ENCODE assay signal across 1 cellular context in the genomic region with DNA sequence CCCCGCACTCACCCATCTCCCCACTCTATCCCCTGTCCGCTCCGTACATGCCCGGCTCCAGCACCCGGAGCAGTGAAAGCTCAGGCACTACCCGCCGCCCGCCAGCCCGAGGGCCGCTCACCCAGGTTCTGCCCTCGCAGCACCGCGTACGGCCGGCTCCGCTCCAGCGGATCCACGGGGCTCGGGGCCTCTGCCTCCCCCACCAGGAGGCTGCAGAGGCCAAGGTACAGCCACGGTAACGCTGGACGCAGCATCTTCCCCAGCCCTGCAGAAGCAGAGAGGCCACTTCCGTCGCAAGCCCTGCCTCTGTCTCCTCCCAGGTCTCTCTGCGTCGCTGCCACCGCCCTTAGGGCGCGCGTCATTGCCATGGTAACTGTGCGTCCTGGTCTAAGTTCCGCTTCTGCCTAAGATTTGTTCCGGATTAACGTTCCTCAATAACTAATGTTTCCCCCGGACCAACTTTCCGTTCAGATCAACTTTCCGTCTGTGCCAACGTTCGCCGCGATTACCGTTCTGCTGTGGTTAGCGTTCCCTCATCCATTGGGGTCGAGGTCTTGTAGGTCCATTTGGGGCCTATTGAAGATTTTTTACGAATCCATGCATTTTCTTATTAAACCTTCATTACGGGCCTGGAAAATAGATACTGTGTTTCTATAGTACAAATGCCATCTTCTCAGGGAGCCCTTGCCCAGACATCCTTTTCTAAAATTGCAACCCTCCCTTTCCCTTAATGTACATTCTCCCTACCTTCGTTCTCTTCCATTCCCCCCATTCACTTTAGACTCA.
TF ChIP-seq lines count a peak whose summit lies in the region.

A gene with protein sequence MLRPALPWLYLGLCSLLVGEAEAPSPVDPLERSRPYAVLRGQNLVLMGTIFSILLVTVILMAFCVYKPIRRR (minus strand): TSS at position 281 of the 786 bp plus-strand sequence. CDS start 27 bp downstream, at position 254.

TF ChIP-seq in HEK293, 187 proteins besides CTCF, POLR2A, EP300 and RAD21 (continued from another document and continues in another):
- TF ChIP-seq, protein P1, sequence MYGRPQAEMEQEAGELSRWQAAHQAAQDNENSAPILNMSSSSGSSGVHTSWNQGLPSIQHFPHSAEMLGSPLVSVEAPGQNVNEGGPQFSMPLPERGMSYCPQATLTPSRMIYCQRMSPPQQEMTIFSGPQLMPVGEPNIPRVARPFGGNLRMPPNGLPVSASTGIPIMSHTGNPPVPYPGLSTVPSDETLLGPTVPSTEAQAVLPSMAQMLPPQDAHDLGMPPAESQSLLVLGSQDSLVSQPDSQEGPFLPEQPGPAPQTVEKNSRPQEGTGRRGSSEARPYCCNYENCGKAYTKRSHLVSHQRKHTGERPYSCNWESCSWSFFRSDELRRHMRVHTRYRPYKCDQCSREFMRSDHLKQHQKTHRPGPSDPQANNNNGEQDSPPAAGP (tag by site-specific recombination; IDR thresholded peaks at IDR 0.05) = peak; percentile 97
- no peak for TF ChIP-seq ZNF423 (tag by site-specific recombination; IDR thresholded peaks at IDR 0.05)
- TF ChIP-seq ZBTB8A (tag by site-specific recombination; IDR thresholded peaks at IDR 0.05) = peak; percentile 68
- TF ChIP-seq ZNF558 (tag by site-specific recombination; IDR thresholded peaks at IDR 0.05) = peak; percentile 79; the same call in 1 of the 2 replicates
- TF ChIP-seq ZNF274 (IDR thresholded peaks at IDR 0.05; ENCODE audit: low read length) = no peak
- TF ChIP-seq ZNF274 (tag by site-specific recombination; IDR thresholded peaks at IDR 0.05; ENCODE audit: borderline replicate concordance) = no peak
- TF ChIP-seq, protein P2, sequence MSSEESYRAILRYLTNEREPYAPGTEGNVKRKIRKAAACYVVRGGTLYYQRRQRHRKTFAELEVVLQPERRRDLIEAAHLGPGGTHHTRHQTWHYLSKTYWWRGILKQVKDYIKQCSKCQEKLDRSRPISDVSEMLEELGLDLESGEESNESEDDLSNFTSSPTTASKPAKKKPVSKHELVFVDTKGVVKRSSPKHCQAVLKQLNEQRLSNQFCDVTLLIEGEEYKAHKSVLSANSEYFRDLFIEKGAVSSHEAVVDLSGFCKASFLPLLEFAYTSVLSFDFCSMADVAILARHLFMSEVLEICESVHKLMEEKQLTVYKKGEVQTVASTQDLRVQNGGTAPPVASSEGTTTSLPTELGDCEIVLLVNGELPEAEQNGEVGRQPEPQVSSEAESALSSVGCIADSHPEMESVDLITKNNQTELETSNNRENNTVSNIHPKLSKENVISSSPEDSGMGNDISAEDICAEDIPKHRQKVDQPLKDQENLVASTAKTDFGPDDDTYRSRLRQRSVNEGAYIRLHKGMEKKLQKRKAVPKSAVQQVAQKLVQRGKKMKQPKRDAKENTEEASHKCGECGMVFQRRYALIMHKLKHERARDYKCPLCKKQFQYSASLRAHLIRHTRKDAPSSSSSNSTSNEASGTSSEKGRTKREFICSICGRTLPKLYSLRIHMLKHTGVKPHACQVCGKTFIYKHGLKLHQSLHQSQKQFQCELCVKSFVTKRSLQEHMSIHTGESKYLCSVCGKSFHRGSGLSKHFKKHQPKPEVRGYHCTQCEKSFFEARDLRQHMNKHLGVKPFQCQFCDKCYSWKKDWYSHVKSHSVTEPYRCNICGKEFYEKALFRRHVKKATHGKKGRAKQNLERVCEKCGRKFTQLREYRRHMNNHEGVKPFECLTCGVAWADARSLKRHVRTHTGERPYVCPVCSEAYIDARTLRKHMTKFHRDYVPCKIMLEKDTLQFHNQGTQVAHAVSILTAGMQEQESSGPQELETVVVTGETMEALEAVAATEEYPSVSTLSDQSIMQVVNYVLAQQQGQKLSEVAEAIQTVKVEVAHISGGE (tag by site-specific recombination; conservative IDR thresholded peaks at IDR 0.05; ENCODE audit: low read depth) = peak; percentile 99
- TF ChIP-seq ZXDB (tag by site-specific recombination; IDR thresholded peaks at IDR 0.05) = peak; percentile 98
- no peak for TF ChIP-seq ZNF155 (tag by site-specific recombination; IDR thresholded peaks at IDR 0.05)
- no peak for TF ChIP-seq HOXD13 (CRISPR knock-in tag; IDR thresholded peaks at IDR 0.05; ENCODE audit: borderline replicate concordance)
- TF ChIP-seq ZBTB21 (tag by site-specific recombination; IDR thresholded peaks at IDR 0.05) = peak; percentile 61; the same call in 1 of the 2 replicates
- no peak for TF ChIP-seq ZNF521 (tag by site-specific recombination; IDR thresholded peaks at IDR 0.05)
- no peak for TF ChIP-seq ZNF202 (tag by site-specific recombination; IDR thresholded peaks at IDR 0.05; ENCODE audit: borderline replicate concordance)
- TF ChIP-seq ZNF23 (tag by site-specific recombination; IDR thresholded peaks at IDR 0.05; ENCODE audit: borderline replicate concordance) = no peak
- TF ChIP-seq KLF8 (tag by site-specific recombination; IDR thresholded peaks at IDR 0.05) = peak; percentile 99
- TF ChIP-seq ZNF24 (tag by site-specific recombination; IDR thresholded peaks at IDR 0.05) = peak; percentile 82
- TF ChIP-seq ZNF785 (tag by site-specific recombination; IDR thresholded peaks at IDR 0.05) = 0 out of 2 replicates have a peak, but pooled peaks have one; percentile 42
- no peak for TF ChIP-seq ZNF354C (tag by site-specific recombination; IDR thresholded peaks at IDR 0.05; ENCODE audit: borderline replicate concordance, low read depth)
- TF ChIP-seq ZNF544 (tag by site-specific recombination; IDR thresholded peaks at IDR 0.05) = no peak
- no peak for TF ChIP-seq ZNF510 (tag by site-specific recombination; IDR thresholded peaks at IDR 0.05; ENCODE audit: insufficient replicate concordance)
- TF ChIP-seq SP7 (tag by site-specific recombination; IDR thresholded peaks at IDR 0.05) = peak; percentile 96
- TF ChIP-seq, protein P3, sequence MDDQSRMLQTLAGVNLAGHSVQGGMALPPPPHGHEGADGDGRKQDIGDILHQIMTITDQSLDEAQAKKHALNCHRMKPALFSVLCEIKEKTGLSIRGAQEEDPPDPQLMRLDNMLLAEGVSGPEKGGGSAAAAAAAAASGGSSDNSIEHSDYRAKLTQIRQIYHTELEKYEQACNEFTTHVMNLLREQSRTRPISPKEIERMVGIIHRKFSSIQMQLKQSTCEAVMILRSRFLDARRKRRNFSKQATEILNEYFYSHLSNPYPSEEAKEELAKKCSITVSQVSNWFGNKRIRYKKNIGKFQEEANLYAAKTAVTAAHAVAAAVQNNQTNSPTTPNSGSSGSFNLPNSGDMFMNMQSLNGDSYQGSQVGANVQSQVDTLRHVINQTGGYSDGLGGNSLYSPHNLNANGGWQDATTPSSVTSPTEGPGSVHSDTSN (CRISPR knock-in tag; IDR thresholded peaks at IDR 0.05) = peak; percentile 63; the same call in 1 of the 2 replicates
- TF ChIP-seq ZNF426 (tag by site-specific recombination; IDR thresholded peaks at IDR 0.05) = no peak
- TF ChIP-seq KLF1 (tag by site-specific recombination; IDR thresholded peaks at IDR 0.05) = peak; percentile 82
- TF ChIP-seq ZNF341 (tag by site-specific recombination; IDR thresholded peaks at IDR 0.05; ENCODE audit: low read depth) = no peak; the same call in 1 of the 2 replicates
- TF ChIP-seq GLI2 (tag by site-specific recombination; IDR thresholded peaks at IDR 0.05; ENCODE audit: borderline replicate concordance, low read depth) = no peak; the same call in 1 of the 2 replicates
- peak; percentile 99 for TF ChIP-seq ZNF600 (tag by site-specific recombination; IDR thresholded peaks at IDR 0.05)
- TF ChIP-seq ZSCAN23 (tag by site-specific recombination; IDR thresholded peaks at IDR 0.05) = peak; percentile 74
- TF ChIP-seq HOXC10 (CRISPR knock-in tag; IDR thresholded peaks at IDR 0.05) = peak; percentile 92; the same call in 1 of the 2 replicates
- no peak for TF ChIP-seq ZNF138 (tag by site-specific recombination; IDR thresholded peaks at IDR 0.05; ENCODE audit: borderline replicate concordance)
- TF ChIP-seq ZFHX2 (tag by site-specific recombination; conservative IDR thresholded peaks at IDR 0.05) = no peak
- TF ChIP-seq ZNF621 (tag by site-specific recombination; IDR thresholded peaks at IDR 0.05) = no peak
- TF ChIP-seq MYNN (tag by site-specific recombination; IDR thresholded peaks at IDR 0.05; ENCODE audit: borderline replicate concordance) = 0 out of 2 replicates have a peak, but pooled peaks have one; percentile 48
- TF ChIP-seq ZNF843 (tag by site-specific recombination; IDR thresholded peaks at IDR 0.05) = peak; percentile 77
- no peak for TF ChIP-seq ZFP41 (tag by site-specific recombination; IDR thresholded peaks at IDR 0.05; ENCODE audit: borderline replicate concordance)
- TF ChIP-seq ZFP69B (tag by site-specific recombination; IDR thresholded peaks at IDR 0.05) = peak; percentile 91
- TF ChIP-seq ZNF701 (tag by site-specific recombination; IDR thresholded peaks at IDR 0.05) = no peak
- no peak for TF ChIP-seq ZNF560 (tag by site-specific recombination; IDR thresholded peaks at IDR 0.05; ENCODE audit: borderline replicate concordance)
- TF ChIP-seq, protein P4, sequence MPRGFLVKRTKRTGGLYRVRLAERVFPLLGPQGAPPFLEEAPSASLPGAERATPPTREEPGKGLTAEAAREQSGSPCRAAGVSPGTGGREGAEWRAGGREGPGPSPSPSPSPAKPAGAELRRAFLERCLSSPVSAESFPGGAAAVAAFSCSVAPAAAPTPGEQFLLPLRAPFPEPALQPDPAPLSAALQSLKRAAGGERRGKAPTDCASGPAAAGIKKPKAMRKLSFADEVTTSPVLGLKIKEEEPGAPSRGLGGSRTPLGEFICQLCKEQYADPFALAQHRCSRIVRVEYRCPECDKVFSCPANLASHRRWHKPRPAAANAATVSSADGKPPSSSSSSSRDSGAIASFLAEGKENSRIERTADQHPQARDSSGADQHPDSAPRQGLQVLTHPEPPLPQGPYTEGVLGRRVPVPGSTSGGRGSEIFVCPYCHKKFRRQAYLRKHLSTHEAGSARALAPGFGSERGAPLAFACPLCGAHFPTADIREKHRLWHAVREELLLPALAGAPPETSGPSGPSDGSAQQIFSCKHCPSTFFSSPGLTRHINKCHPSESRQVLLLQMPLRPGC (tag by site-specific recombination; IDR thresholded peaks at IDR 0.05) = peak; percentile 86
- TF ChIP-seq, protein P5, sequence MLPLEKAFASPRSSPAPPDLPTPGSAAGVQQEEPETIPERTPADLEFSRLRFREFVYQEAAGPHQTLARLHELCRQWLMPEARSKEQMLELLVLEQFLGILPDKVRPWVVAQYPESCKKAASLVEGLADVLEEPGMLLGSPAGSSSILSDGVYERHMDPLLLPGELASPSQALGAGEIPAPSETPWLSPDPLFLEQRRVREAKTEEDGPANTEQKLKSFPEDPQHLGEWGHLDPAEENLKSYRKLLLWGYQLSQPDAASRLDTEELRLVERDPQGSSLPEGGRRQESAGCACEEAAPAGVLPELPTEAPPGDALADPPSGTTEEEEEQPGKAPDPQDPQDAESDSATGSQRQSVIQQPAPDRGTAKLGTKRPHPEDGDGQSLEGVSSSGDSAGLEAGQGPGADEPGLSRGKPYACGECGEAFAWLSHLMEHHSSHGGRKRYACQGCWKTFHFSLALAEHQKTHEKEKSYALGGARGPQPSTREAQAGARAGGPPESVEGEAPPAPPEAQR (tag by site-specific recombination; IDR thresholded peaks at IDR 0.05) = peak; percentile 63; the same call in 1 of the 2 replicates
- TF ChIP-seq, protein P6, sequence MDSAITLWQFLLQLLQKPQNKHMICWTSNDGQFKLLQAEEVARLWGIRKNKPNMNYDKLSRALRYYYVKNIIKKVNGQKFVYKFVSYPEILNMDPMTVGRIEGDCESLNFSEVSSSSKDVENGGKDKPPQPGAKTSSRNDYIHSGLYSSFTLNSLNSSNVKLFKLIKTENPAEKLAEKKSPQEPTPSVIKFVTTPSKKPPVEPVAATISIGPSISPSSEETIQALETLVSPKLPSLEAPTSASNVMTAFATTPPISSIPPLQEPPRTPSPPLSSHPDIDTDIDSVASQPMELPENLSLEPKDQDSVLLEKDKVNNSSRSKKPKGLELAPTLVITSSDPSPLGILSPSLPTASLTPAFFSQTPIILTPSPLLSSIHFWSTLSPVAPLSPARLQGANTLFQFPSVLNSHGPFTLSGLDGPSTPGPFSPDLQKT (IDR thresholded peaks at IDR 0.05; ENCODE audit: borderline replicate concordance, low read depth, low read length) = no peak
- no peak for TF ChIP-seq ZNF626 (tag by site-specific recombination; IDR thresholded peaks at IDR 0.05)
- TF ChIP-seq ZNF677 (tag by site-specific recombination; IDR thresholded peaks at IDR 0.05) = no peak
- TF ChIP-seq, protein P7, sequence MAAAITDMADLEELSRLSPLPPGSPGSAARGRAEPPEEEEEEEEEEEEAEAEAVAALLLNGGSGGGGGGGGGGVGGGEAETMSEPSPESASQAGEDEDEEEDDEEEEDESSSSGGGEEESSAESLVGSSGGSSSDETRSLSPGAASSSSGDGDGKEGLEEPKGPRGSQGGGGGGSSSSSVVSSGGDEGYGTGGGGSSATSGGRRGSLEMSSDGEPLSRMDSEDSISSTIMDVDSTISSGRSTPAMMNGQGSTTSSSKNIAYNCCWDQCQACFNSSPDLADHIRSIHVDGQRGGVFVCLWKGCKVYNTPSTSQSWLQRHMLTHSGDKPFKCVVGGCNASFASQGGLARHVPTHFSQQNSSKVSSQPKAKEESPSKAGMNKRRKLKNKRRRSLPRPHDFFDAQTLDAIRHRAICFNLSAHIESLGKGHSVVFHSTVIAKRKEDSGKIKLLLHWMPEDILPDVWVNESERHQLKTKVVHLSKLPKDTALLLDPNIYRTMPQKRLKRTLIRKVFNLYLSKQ (tag by site-specific recombination; IDR thresholded peaks at IDR 0.05; ENCODE audit: borderline replicate concordance) = no peak
- no peak for TF ChIP-seq ZNF132 (tag by site-specific recombination; IDR thresholded peaks at IDR 0.05; ENCODE audit: borderline replicate concordance)
- TF ChIP-seq, protein P8, sequence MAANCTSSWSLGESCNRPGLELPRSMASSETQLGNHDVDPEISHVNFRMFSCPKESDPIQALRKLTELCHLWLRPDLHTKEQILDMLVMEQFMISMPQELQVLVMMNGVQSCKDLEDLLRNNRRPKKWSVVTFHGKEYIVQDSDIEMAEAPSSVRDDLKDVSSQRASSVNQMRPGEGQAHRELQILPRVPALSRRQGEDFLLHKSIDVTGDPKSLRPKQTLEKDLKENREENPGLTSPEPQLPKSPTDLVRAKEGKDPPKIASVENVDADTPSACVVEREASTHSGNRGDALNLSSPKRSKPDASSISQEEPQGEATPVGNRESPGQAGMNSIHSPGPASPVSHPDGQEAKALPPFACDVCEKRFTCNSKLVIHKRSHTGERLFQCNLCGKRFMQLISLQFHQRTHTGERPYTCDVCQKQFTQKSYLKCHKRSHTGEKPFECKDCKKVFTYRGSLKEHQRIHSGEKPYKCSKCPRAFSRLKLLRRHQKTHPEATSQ (tag by site-specific recombination; IDR thresholded peaks at IDR 0.05) = peak; percentile 95; the same call in 1 of the 2 replicates
- TF ChIP-seq, protein P9, sequence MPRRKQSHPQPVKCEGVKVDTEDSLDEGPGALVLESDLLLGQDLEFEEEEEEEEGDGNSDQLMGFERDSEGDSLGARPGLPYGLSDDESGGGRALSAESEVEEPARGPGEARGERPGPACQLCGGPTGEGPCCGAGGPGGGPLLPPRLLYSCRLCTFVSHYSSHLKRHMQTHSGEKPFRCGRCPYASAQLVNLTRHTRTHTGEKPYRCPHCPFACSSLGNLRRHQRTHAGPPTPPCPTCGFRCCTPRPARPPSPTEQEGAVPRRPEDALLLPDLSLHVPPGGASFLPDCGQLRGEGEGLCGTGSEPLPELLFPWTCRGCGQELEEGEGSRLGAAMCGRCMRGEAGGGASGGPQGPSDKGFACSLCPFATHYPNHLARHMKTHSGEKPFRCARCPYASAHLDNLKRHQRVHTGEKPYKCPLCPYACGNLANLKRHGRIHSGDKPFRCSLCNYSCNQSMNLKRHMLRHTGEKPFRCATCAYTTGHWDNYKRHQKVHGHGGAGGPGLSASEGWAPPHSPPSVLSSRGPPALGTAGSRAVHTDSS (tag by site-specific recombination; IDR thresholded peaks at IDR 0.05) = no peak
- no peak for TF ChIP-seq ZNF19 (tag by site-specific recombination; IDR thresholded peaks at IDR 0.05; ENCODE audit: low read depth)
